Comparison of ENCODE assay signal across 14 cellular contexts in the genomic region with DNA sequence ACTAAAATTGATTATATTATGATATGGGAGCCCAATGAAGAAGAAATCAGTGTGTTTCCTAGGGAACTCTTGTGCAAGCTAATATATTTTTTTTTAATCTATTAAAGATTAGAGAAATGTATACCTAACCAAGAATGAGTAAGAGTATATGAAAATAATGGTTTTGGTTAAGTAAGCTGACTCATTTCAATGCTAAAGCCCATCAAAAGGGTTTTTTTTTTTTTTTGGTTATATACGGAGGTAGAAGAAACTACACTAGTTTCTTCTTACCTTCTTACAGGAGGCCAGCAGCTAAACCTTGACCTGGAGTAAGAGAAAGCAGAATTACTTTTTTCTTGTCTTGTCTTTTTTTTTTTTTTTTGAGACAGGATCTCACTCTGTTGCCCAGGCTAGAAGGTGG. TPM values are rescaled to one million over a fixed set of nuclear protein-coding genes. Genes with fewer than 3 reads are reported as not detected.
DNase-seq lines count a peak whose midpoint lies in the region; ATAC-seq and TF ChIP-seq lines count a peak whose summit lies in the region.
"Had no signal": no experiment of that assay in that cellular context is flagged by ENCODE, and none has a peak within 500 bp of the region (broad histone marks: within the 10 kb centered on the region; RNA-seq: fewer than 3 reads in every experiment).

No MANE protein-coding gene starts in this region.

- no peak for TF ChIP-seq CTCF in osteoblast (IDR thresholded peaks at IDR 0.05; ENCODE audit: extremely low read depth, low read depth, low read length)

- peak; percentile 59 to 74 for ATAC-seq in activated naive CD4-positive, alpha-beta T cell treated with anti-CD3 and anti-CD28 coated beads, Interleukin-2, amount 50 U/mL, for 72 hours
- ATAC-seq in GM21619 (IDR thresholded peaks at IDR 0.05; ENCODE audit: unreplicated experiment), result peak; percentile 87
- peak; percentile 82 for ATAC-seq in HG03108 (IDR thresholded peaks at IDR 0.05; ENCODE audit: unreplicated experiment)

- no peak overlapping the region for H2AFZ ChIP-seq in osteoblast (ENCODE audit: low read length)
- H2AFZ ChIP-seq: GM23248 had no signal

- H4K20me1 ChIP-seq in osteoblast (ENCODE audit: insufficient read depth, low read length), result peaks cover 3% of the 10 kb centered on the region

- H3K4me3 ChIP-seq in osteoblast (ENCODE audit: insufficient read depth, low read length), result no peak overlapping the region
- H3K4me3 ChIP-seq: ascending aorta, GM23248 had no signal

- peaks cover 34% of the 10 kb centered on the region for H3K4me1 ChIP-seq in osteoblast (ENCODE audit: insufficient read depth, low read length)
- H3K4me1 ChIP-seq: ascending aorta had no signal

- H3K36me3 Mint-ChIP-seq in activated naive CD4-positive, alpha-beta T cell treated with anti-CD3 and anti-CD28 coated beads, Interleukin-2, amount 50 U/mL, for 72 hours, result no peaks in the 10 kb centered on the region

- in situ Hi-C loops in KBM-7 (cut with MboI; ENCODE audit: low pct_unique_long_range_greater_than_20kb, low sequenced_read_pairs), result no loop called here

- DNase-seq in activated naive CD4-positive, alpha-beta T cell treated with anti-CD3 and anti-CD28 coated beads, Interleukin-2, amount 50 U/mL, for 72 hours (ENCODE audit: low spot score in 2 of 2), result no peak
- DNase-seq in activated naive CD4-positive, alpha-beta T cell treated with anti-CD3 and anti-CD28 coated beads, Interleukin-2, amount 50 U/mL, for 16 hours, result no peak
- DNase-seq in osteoblast (ENCODE audit: insufficient read length, low spot score, missing footprints), result no peak
- no peak for DNase-seq in NCI-H82 treated with DMSO at 0.1 percent for 48 hours (lab: John Stamatoyannopoulos, UW; ENCODE audit: unreplicated experiment)
- DNase-seq in NCI-H1930 (lab: John Stamatoyannopoulos, UW), result no peak
- DNase-seq in KBM-7, result no peak
- DNase-seq: ACHN, DMS153, GM23248, NCI-H446 treated with DMSO at 0.1 percent for 48 hours, small intestine had no signal

- H3K27ac ChIP-seq in osteoblast (ENCODE audit: low read depth, low read length), result peak overlapping the region; percentile 46
- H3K27ac ChIP-seq: ascending aorta, GM23248 had no signal

- no peaks in the 10 kb centered on the region for H3K9me3 ChIP-seq in osteoblast (ENCODE audit: low read depth, low read length)
- H3K9me3 ChIP-seq: ascending aorta had no signal

- H3K4me2 ChIP-seq in osteoblast (ENCODE audit: insufficient read depth, low read length), result no peak overlapping the region

- peaks cover 74% of the 10 kb centered on the region for H3K79me2 ChIP-seq in osteoblast (ENCODE audit: insufficient read depth, low read length)

- H3K27ac Mint-ChIP-seq in activated naive CD4-positive, alpha-beta T cell treated with anti-CD3 and anti-CD28 coated beads, Interleukin-2, amount 50 U/mL, for 72 hours, result no peak overlapping the region

- H3K36me3 ChIP-seq in osteoblast (ENCODE audit: insufficient read depth, low read length), result no peaks in the 10 kb centered on the region
- H3K36me3 ChIP-seq: ascending aorta had no signal

- H3K9me3 Mint-ChIP-seq in activated naive CD4-positive, alpha-beta T cell treated with anti-CD3 and anti-CD28 coated beads, Interleukin-2, amount 50 U/mL, for 72 hours, result peaks cover 0 to 6% of the 10 kb centered on the region in 2 donors

- H3K27me3 ChIP-seq in osteoblast (ENCODE audit: insufficient read depth, low read length), result no peaks in the 10 kb centered on the region
- H3K27me3 ChIP-seq: ascending aorta had no signal

RNA-seq across cellular contexts. Expression of gene RUFY3, which starts 27.5 kb away (rescaled TPM):
- total RNA-seq in activated naive CD4-positive, alpha-beta T cell treated with anti-CD3 and anti-CD28 coated beads, Interleukin-2, amount 50 U/mL, for 72 hours, result 10 to 100 TPM; 16.0 to 23.5 TPM
- 82.5 and 90.2 TPM in 2 replicates for total RNA-seq in osteoblast
